Comparison of ENCODE assay signal across 1 cellular context in the genomic region with DNA sequence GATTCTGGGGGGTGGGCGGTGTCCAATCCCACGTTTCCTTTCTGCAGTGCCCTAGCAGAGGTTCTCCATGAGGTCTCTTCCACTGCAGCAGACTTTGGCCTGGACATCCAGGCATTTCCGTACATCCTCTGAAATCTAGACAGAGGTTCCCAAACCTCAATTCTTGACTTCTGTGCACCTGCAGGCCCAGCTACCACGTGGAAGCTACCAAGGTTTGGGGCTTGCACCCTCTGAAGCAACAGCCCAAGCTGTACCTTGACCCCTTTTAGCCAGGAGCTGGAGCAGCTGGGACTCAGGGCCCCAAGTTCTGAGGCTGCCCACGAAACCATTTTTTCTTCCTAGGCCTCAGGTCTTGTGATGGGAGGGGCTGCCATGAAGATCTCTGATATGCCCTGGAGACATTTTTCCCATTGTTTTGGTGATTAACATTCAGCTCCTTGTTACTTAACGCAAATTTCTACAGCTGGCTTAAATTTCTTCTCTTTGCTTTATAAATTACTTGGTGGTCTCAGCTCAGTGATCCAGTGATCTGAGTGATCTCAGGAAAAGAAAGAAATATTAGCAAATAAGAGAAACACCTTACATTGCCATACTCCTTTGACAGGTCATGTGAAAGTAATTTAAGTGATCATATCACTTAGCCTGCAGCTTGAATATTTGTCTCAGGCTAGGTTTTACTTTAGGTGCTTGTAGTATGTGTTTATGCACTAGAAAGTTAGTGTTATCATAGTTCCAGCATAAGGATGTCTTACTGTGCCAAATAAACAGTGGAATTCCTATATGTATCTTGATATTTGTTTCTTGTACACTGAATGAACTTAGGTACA.
TF ChIP-seq lines count a peak whose summit lies in the region.

No MANE protein-coding gene starts in this region.

TF ChIP-seq in WTC11, 78 proteins besides CTCF, POLR2A, EP300 and RAD21 (continued from another document):
- TF ChIP-seq, protein P1, sequence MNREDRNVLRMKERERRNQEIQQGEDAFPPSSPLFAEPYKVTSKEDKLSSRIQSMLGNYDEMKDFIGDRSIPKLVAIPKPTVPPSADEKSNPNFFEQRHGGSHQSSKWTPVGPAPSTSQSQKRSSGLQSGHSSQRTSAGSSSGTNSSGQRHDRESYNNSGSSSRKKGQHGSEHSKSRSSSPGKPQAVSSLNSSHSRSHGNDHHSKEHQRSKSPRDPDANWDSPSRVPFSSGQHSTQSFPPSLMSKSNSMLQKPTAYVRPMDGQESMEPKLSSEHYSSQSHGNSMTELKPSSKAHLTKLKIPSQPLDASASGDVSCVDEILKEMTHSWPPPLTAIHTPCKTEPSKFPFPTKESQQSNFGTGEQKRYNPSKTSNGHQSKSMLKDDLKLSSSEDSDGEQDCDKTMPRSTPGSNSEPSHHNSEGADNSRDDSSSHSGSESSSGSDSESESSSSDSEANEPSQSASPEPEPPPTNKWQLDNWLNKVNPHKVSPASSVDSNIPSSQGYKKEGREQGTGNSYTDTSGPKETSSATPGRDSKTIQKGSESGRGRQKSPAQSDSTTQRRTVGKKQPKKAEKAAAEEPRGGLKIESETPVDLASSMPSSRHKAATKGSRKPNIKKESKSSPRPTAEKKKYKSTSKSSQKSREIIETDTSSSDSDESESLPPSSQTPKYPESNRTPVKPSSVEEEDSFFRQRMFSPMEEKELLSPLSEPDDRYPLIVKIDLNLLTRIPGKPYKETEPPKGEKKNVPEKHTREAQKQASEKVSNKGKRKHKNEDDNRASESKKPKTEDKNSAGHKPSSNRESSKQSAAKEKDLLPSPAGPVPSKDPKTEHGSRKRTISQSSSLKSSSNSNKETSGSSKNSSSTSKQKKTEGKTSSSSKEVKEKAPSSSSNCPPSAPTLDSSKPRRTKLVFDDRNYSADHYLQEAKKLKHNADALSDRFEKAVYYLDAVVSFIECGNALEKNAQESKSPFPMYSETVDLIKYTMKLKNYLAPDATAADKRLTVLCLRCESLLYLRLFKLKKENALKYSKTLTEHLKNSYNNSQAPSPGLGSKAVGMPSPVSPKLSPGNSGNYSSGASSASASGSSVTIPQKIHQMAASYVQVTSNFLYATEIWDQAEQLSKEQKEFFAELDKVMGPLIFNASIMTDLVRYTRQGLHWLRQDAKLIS (CRISPR knock-in tag; IDR thresholded peaks at IDR 0.05; ENCODE audit: borderline replicate concordance), result no peak
- TF ChIP-seq, protein P2, sequence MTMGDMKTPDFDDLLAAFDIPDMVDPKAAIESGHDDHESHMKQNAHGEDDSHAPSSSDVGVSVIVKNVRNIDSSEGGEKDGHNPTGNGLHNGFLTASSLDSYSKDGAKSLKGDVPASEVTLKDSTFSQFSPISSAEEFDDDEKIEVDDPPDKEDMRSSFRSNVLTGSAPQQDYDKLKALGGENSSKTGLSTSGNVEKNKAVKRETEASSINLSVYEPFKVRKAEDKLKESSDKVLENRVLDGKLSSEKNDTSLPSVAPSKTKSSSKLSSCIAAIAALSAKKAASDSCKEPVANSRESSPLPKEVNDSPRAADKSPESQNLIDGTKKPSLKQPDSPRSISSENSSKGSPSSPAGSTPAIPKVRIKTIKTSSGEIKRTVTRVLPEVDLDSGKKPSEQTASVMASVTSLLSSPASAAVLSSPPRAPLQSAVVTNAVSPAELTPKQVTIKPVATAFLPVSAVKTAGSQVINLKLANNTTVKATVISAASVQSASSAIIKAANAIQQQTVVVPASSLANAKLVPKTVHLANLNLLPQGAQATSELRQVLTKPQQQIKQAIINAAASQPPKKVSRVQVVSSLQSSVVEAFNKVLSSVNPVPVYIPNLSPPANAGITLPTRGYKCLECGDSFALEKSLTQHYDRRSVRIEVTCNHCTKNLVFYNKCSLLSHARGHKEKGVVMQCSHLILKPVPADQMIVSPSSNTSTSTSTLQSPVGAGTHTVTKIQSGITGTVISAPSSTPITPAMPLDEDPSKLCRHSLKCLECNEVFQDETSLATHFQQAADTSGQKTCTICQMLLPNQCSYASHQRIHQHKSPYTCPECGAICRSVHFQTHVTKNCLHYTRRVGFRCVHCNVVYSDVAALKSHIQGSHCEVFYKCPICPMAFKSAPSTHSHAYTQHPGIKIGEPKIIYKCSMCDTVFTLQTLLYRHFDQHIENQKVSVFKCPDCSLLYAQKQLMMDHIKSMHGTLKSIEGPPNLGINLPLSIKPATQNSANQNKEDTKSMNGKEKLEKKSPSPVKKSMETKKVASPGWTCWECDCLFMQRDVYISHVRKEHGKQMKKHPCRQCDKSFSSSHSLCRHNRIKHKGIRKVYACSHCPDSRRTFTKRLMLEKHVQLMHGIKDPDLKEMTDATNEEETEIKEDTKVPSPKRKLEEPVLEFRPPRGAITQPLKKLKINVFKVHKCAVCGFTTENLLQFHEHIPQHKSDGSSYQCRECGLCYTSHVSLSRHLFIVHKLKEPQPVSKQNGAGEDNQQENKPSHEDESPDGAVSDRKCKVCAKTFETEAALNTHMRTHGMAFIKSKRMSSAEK (CRISPR knock-in tag; IDR thresholded peaks at IDR 0.05; ENCODE audit: borderline replicate concordance), result no peak
- TF ChIP-seq, protein P3, sequence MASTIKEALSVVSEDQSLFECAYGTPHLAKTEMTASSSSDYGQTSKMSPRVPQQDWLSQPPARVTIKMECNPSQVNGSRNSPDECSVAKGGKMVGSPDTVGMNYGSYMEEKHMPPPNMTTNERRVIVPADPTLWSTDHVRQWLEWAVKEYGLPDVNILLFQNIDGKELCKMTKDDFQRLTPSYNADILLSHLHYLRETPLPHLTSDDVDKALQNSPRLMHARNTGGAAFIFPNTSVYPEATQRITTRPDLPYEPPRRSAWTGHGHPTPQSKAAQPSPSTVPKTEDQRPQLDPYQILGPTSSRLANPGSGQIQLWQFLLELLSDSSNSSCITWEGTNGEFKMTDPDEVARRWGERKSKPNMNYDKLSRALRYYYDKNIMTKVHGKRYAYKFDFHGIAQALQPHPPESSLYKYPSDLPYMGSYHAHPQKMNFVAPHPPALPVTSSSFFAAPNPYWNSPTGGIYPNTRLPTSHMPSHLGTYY (CRISPR knock-in tag; IDR thresholded peaks at IDR 0.05), result no peak
- TF ChIP-seq, protein P4, sequence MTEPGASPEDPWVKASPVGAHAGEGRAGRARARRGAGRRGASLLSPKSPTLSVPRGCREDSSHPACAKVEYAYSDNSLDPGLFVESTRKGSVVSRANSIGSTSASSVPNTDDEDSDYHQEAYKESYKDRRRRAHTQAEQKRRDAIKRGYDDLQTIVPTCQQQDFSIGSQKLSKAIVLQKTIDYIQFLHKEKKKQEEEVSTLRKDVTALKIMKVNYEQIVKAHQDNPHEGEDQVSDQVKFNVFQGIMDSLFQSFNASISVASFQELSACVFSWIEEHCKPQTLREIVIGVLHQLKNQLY (CRISPR knock-in tag; IDR thresholded peaks at IDR 0.05), result no peak
- no peak for TF ChIP-seq ZNF219 (CRISPR knock-in tag; IDR thresholded peaks at IDR 0.05; ENCODE audit: borderline replicate concordance)
- no peak for TF ChIP-seq NFATC4 (CRISPR knock-in tag; IDR thresholded peaks at IDR 0.05)
- no peak for TF ChIP-seq IRF2 (CRISPR knock-in tag; IDR thresholded peaks at IDR 0.05; ENCODE audit: borderline replicate concordance, low read depth)
- TF ChIP-seq, protein P5, sequence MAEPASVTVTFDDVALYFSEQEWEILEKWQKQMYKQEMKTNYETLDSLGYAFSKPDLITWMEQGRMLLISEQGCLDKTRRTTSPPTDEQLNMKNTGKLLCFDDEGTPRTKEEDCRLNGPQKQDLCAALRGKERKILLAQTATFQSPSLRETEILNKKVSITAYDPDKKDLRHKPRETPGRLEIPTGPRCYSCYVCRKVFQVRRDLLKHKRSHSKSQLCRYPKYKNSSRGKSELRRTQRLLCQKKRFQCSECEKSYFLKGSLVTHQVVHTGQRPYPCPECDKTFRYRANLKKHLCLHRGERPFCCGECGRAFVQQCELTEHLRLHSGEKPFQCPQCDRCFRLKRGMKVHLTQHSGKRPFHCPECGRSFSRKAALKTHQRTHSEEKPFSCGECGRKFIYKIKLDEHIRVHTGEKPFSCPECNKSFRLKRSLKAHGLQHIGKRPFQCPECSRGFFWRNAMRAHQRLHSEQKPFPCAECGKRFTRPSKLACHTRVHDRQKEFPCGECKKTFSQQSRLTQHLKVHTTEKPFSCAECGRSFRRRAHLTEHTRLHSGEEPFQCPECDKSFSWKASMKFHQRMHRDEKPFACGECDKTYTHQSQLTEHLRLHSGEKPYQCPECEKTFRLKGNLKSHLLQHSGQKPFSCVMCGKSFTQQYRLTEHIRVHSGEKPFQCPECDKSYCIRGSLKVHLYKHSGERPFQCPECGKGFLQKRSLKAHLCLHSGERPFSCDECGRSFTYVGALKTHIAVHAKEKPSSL (CRISPR knock-in tag; conservative IDR thresholded peaks at IDR 0.05), result no peak
- TF ChIP-seq ESRRA (CRISPR knock-in tag; IDR thresholded peaks at IDR 0.05; ENCODE audit: borderline replicate concordance), result no peak
- TF ChIP-seq MXD4 (CRISPR knock-in tag; IDR thresholded peaks at IDR 0.05; ENCODE audit: borderline replicate concordance), result no peak
- no peak for TF ChIP-seq ZNF423 (CRISPR knock-in tag; IDR thresholded peaks at IDR 0.05)
